Comparison of ENCODE assay signal across 14 cellular contexts in the genomic region with DNA sequence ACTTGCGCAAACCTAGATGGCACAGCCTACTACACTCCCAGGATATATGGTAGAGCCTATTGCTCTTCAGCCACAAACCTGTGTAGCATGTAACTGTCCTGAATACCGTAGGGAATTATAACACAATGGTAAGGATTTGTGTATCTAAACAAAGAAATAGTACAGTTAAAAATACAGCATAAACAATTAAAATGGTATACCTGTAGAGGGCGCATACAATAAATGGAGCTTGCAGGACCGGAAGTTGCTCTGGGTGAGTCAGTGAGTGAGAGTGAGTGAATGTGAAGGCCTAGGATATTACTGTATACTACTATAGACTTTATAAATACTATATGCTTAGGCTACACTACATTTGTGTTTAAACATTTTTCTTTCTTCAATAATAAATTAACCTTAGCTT.
DNase-seq lines count a peak whose midpoint lies in the region; ATAC-seq and TF ChIP-seq lines count a peak whose summit lies in the region.
"Had no signal": no experiment of that assay in that cellular context is flagged by ENCODE, and none has a peak within 500 bp of the region (broad histone marks: within the 10 kb centered on the region; RNA-seq: fewer than 3 reads in every experiment).

No MANE protein-coding gene starts in this region.

- no peak overlapping the region for H3K4me3 ChIP-seq in BE2C (ENCODE audit: low read depth, low read length)
- no peak overlapping the region for H3K4me3 ChIP-seq in Jurkat, Clone E6-1 (ENCODE audit: low read length)
- H3K4me3 ChIP-seq in SU-DHL-6 (ENCODE audit: insufficient read depth, low read length, poor library complexity, severe bottlenecking): no peak overlapping the region

- TF ChIP-seq CTCF in BE2C (IDR thresholded peaks at IDR 0.05; ENCODE audit: low read depth, low read length): peak; percentile 30
- peak; percentile 7 for TF ChIP-seq CTCF in GM13976 (IDR thresholded peaks at IDR 0.05; ENCODE audit: borderline replicate concordance, control extremely low read depth, extremely low read depth, insufficient read depth, missing control alignments)
- peak; percentile 10 for TF ChIP-seq CTCF in SU-DHL-6 (IDR thresholded peaks at IDR 0.05; ENCODE audit: insufficient read depth, low read length, poor library complexity, severe bottlenecking)

- no peaks in the 10 kb centered on the region for H3K9me3 ChIP-seq in BE2C
- no peaks in the 10 kb centered on the region for H3K9me3 ChIP-seq in SU-DHL-6 (ENCODE audit: insufficient read depth, low read length)

- no peaks in the 10 kb centered on the region for H3K79me2 ChIP-seq in SU-DHL-6 (ENCODE audit: insufficient read depth, low read length)

- no peaks in the 10 kb centered on the region for H3K36me3 ChIP-seq in BE2C
- no peaks in the 10 kb centered on the region for H3K36me3 ChIP-seq in SU-DHL-6 (ENCODE audit: low read length)

- H3K4me1 ChIP-seq in BE2C: peaks cover 21% of the 10 kb centered on the region

- H3K9ac ChIP-seq in SU-DHL-6 (ENCODE audit: low read length): no peak overlapping the region

- DNase-seq in BE2C (no peak), GM13976 (ENCODE audit: low spot score) (no peak), posterior vena cava (ENCODE audit: low spot score) (no peak), ureter (ENCODE audit: low spot score) (no peak), NCI-H1930 (lab: John Stamatoyannopoulos, UW) (no peak)
- DNase-seq in Jurkat, Clone E6-1 (ENCODE audit: low read depth, low spot score): peak; percentile 47
- DNase-seq: activated CD4-positive, alpha-beta T cell treated with anti-CD3 and anti-CD28 coated beads, Interleukin-2, amount 10 ng/mL, durations not matched to agents 7 days and 5 days; activated naive CD8-positive, alpha-beta T cell treated with anti-CD3 and anti-CD28 coated beads for 36 hours; effector memory CD4-positive, alpha-beta T cell; hippocampal formation; naive B cell; stimulated activated naive CD4-positive, alpha-beta T cell treated with Interleukin-2 at 50 U/mL for 16 hours had no signal

- H3F3A ChIP-seq in SU-DHL-6 (ENCODE audit: insufficient read depth): no peaks in the 10 kb centered on the region

- no peak overlapping the region for H3K4me2 ChIP-seq in SU-DHL-6 (ENCODE audit: low read depth, low read length, poor library complexity, severe bottlenecking)

- no peaks in the 10 kb centered on the region for H3K27me3 ChIP-seq in BE2C
- H3K27me3 ChIP-seq in SU-DHL-6 (ENCODE audit: low read length): no peaks in the 10 kb centered on the region

- H4K20me1 ChIP-seq in SU-DHL-6 (ENCODE audit: low read depth, low read length): no peaks in the 10 kb centered on the region

- no peak for ATAC-seq in HG03175 (IDR thresholded peaks at IDR 0.05; ENCODE audit: unreplicated experiment)

- no peak overlapping the region for H3K27ac ChIP-seq in SU-DHL-6 (ENCODE audit: low read depth, low read length)

- no peak overlapping the region for H2AFZ ChIP-seq in SU-DHL-6 (ENCODE audit: low read depth, low read length, severe bottlenecking)

- no peaks in the 10 kb centered on the region for H3K9me2 ChIP-seq in SU-DHL-6 (replicated peaks; ENCODE audit: insufficient read depth, low read length)

- intact Hi-C loops in posterior vena cava (cut with DNase I): no loop called here

- in situ Hi-C loops in GM13976 (cut with MboI; ENCODE audit: low sequenced_read_pairs, unreplicated experiment): no loop called here
